ENCODE assay signal across 1 cellular context in genomic region chr7:43511029-43511428, GRCh38.
TF ChIP-seq lines count a peak whose summit lies in the region.

No MANE protein-coding gene starts in this region.

TF ChIP-seq in HCT116, 20 proteins besides CTCF, POLR2A, EP300 and RAD21 (continued from another document):
- no peak for TF ChIP-seq ELF1 (IDR thresholded peaks at IDR 0.05; ENCODE audit: borderline replicate concordance, low read depth)
